ENCODE assay signal across 1 cellular context in the genomic region with DNA sequence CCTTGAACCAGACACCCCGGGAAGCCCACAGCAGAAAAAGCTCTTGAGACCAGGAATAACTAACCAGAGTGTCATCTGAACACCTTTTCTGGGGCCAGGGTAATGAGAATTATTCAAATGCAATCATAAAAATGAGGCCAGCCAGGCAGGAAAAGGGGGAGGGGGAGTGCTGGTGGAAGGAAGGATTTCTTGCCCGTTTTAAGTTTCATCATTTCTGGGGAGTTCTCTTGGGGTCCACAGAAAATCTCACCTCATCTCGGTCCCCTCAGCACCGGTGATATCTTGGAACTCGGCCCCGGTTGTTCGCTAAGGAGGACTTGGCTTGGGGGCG.
TF ChIP-seq lines count a peak whose summit lies in the region.

No MANE protein-coding gene starts in this region.

TF ChIP-seq in HepG2, 621 proteins besides CTCF, POLR2A, EP300 and RAD21:
- TF ChIP-seq PRPF4 (IDR thresholded peaks at IDR 0.05; ENCODE audit: low read depth, low read length, poor library complexity, severe bottlenecking) (no peak), ZFP36 (IDR thresholded peaks at IDR 0.05; ENCODE audit: borderline replicate concordance, low read depth, low read length, partially characterized antibody) (no peak), POLR2AphosphoS5 (IDR thresholded peaks at IDR 0.05; ENCODE audit: low read depth, low read length) (no peak), MYC (CRISPR knock-in tag; IDR thresholded peaks at IDR 0.05; ENCODE audit: borderline replicate concordance) (no peak), ZNF546 (CRISPR knock-in tag; conservative IDR thresholded peaks at IDR 0.05) (no peak), ZNF329 (CRISPR knock-in tag; IDR thresholded peaks at IDR 0.05; ENCODE audit: low read depth) (no peak), THAP11 (CRISPR knock-in tag; IDR thresholded peaks at IDR 0.05) (no peak), ZNF720 (CRISPR knock-in tag; IDR thresholded peaks at IDR 0.05) (no peak), MED13 (CRISPR knock-in tag; IDR thresholded peaks at IDR 0.05) (no peak), JUNB (CRISPR knock-in tag; IDR thresholded peaks at IDR 0.05; ENCODE audit: borderline replicate concordance) (no peak), RFX5 (IDR thresholded peaks at IDR 0.05; ENCODE audit: low read depth, low read length) (no peak)
- TF ChIP-seq, protein P1, sequence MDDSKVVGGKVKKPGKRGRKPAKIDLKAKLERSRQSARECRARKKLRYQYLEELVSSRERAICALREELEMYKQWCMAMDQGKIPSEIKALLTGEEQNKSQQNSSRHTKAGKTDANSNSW (CRISPR knock-in tag; IDR thresholded peaks at IDR 0.05; ENCODE audit: borderline replicate concordance): no peak
- TF ChIP-seq, protein P2, sequence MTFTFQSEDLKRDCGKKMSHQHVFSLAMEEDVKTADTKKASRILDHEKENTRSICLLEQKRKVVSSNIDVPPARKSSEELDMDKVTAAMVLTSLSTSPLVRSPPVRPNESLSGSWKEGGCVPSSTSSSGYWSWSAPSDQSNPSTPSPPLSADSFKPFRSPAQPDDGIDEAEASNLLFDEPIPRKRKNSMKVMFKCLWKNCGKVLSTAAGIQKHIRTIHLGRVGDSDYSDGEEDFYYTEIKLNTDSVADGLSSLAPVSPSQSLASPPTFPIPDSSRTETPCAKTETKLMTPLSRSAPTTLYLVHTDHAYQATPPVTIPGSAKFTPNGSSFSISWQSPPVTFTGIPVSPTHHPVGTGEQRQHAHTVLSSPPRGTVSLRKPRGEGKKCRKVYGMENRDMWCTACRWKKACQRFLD (CRISPR knock-in tag; IDR thresholded peaks at IDR 0.05; ENCODE audit: borderline replicate concordance): no peak
